7 cellular contexts compared by ENCODE assay signal in the genomic region with DNA sequence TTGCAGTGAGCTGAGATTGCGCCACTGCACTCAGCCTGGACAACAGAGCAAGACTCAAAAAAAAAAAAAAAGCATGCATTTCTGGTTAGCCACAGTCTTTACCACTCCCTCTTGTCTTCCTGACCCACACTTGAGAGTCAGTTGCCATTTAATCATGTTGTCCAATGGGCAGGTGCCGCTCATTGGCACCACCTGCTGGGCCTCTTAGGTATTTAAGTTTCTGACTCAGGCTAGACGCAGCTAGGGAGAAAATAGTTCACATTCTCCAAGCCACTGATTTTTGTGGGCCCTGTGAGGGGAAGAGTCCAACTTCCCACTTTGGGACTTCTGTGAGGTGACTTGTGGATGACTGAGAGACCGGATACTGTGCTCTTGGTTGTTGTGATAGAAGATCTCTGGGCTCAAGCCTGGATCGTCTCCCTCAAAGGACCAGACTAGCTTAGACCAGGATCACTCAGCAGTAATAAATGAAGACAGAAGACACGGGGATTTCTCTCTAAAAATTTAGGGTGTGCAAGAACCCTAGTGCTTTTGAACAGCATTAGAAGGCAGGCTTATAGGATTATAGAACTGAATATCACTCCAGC. TPM values are rescaled to one million over a fixed set of nuclear protein-coding genes. Genes with fewer than 3 reads are reported as not detected.
DNase-seq lines count a peak whose midpoint lies in the region; ATAC-seq and TF ChIP-seq lines count a peak whose summit lies in the region.

No MANE protein-coding gene starts in this region.

- H3K4me1 ChIP-seq in neural progenitor cell = peaks cover 6% of the 10 kb centered on the region

- no peak overlapping the region for H3K4me3 Mint-ChIP-seq in neural progenitor cell

- no peak overlapping the region for H3K9ac ChIP-seq in neural progenitor cell

- no peak overlapping the region for H3K27ac Mint-ChIP-seq in neural progenitor cell

- TF ChIP-seq CTCF in GM06990 (IDR thresholded peaks at IDR 0.05; ENCODE audit: insufficient read depth, low read length, poor library complexity, severe bottlenecking) = peak; percentile 61
- TF ChIP-seq CTCF in neural progenitor cell (IDR thresholded peaks at IDR 0.05) = peak; percentile 53

- H3K4me2 ChIP-seq in neural progenitor cell = no peak overlapping the region

- no peaks in the 10 kb centered on the region for H3K36me3 ChIP-seq in GM06990 (ENCODE audit: control insufficient read depth, insufficient read depth, low read length)
- H3K36me3 ChIP-seq in neural progenitor cell = peaks cover 4% of the 10 kb centered on the region

- no peak for DNase-seq in GM06990 (ENCODE audit: extremely low read depth, insufficient read length)
- peak; percentile 46 for DNase-seq in M059J (ENCODE audit: low read depth)
- DNase-seq in amniotic epithelial cell (ENCODE audit: low read depth) = peak; percentile 35
- DNase-seq in neural progenitor cell (ENCODE audit: low spot score) = peak; percentile 36
- DNase-seq in superior temporal gyrus (ENCODE audit: extremely low spot score) = no peak
- no peak for DNase-seq in NCI-H187 (lab: John Stamatoyannopoulos, UW)

- peaks cover 4% of the 10 kb centered on the region for H3K9me3 Mint-ChIP-seq in neural progenitor cell

- H3K27me3 Mint-ChIP-seq in neural progenitor cell (ENCODE audit: insufficient read depth, low read depth) = no peaks in the 10 kb centered on the region

- H3K4me3 ChIP-seq in GM06990 (replicated peaks; ENCODE audit: low read depth, low read length) (no peak overlapping the region), neural progenitor cell (no peak overlapping the region)

- no peaks in the 10 kb centered on the region for H3F3A ChIP-seq in neural progenitor cell (ENCODE audit: low read depth)

- no peaks in the 10 kb centered on the region for H3K36me3 Mint-ChIP-seq in neural progenitor cell

- no peak overlapping the region for H2AFZ ChIP-seq in neural progenitor cell (replicated peaks)

- peak; percentile 74 for ATAC-seq in GM19468 (IDR thresholded peaks at IDR 0.05; ENCODE audit: extremely low read depth, unreplicated experiment)

- no peaks in the 10 kb centered on the region for H3K4me1 Mint-ChIP-seq in neural progenitor cell

- H4K20me1 ChIP-seq in neural progenitor cell (ENCODE audit: low read depth) = no peaks in the 10 kb centered on the region

- H3K79me2 ChIP-seq in neural progenitor cell (ENCODE audit: low read depth) = no peaks in the 10 kb centered on the region

- H3K9me3 ChIP-seq in neural progenitor cell (ENCODE audit: low read depth) = peaks cover 13% of the 10 kb centered on the region

- H3K27me3 ChIP-seq in GM06990 (replicated peaks; ENCODE audit: control insufficient read depth, insufficient read depth, low read length) (no peaks in the 10 kb centered on the region; the same call in 1 of the 2 replicates), neural progenitor cell (no peaks in the 10 kb centered on the region)

- H3K27ac ChIP-seq in neural progenitor cell = no peak overlapping the region

RNA-seq across cellular contexts. Expression of a gene that starts 26.8 kb away (rescaled TPM):
- not detected in 2 replicates for total RNA-seq in M059J (2014; rRNA removed; shearing (Covaris generic))
- total RNA-seq in neural progenitor cell (ENCODE audit: low replicate concordance) = 0.26 and 0.34 TPM in 2 replicates

Comparison
In these comparisons a context has a peak if more than half of its experiments do, and no peak if none do; other contexts are left out.
1. DNase-seq: peak in M059J (single experiment), amniotic epithelial cell (single experiment) and neural progenitor cell (single experiment); none in GM06990 (single experiment), superior temporal gyrus (single experiment) and NCI-H187 (0 of 2).